12 cellular contexts compared by ENCODE assay signal in the genomic region with DNA sequence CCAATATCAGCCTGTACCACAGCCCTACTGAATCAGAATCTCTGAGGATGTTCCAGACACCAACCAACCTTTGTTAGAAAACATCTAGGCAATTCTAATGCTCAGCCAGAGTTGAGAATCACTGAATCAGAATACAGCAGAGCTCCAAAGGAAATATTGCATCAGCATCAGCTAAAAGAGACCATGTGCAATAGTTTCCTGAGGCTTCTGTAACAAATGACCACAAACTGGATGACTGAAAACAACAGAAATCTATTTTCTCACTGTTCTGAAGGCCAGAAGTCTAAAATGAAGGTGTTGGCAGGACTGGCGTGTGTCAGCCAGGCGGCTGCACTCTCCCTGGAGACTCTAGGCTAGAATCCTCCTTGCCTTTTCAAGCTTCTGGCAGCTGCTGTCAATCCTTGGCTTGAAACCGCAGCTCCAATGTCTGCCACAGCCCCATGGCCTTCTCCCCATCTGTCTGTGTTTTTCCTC. TPM values are rescaled to one million over a fixed set of nuclear protein-coding genes. Genes with fewer than 3 reads are reported as not detected.
DNase-seq lines count a peak whose midpoint lies in the region; ATAC-seq, FAIRE-seq and TF ChIP-seq lines count a peak whose summit lies in the region.
"Had no signal": no experiment of that assay in that cellular context is flagged by ENCODE, and none has a peak within 500 bp of the region (broad histone marks: within the 10 kb centered on the region; RNA-seq: fewer than 3 reads in every experiment).

No MANE protein-coding gene starts in this region.

- H3K36me3 Mint-ChIP-seq in activated CD4-positive, alpha-beta T cell treated with anti-CD3 and anti-CD28 coated beads for 36 hours (ENCODE audit: low read depth): no peaks in the 10 kb centered on the region
- H3K36me3 Mint-ChIP-seq: stimulated activated memory B cell treated with anti-CD40 and anti-IgM and Interleukin-4, amounts not matched to agents 10 μg/mL and 1 μg/mL and 100 μg/mL, for 72 hours had no signal

- ATAC-seq in activated CD4-positive, alpha-beta T cell treated with anti-CD3 and anti-CD28 coated beads for 36 hours: peak; percentile 82
- no peak for ATAC-seq in GM21526 (IDR thresholded peaks at IDR 0.05; ENCODE audit: low FRiP score, unreplicated experiment)
- ATAC-seq: stimulated activated memory B cell treated with anti-CD40 and anti-IgM and Interleukin-4, amounts not matched to agents 10 μg/mL and 1 μg/mL and 100 μg/mL, for 72 hours had no signal

- no peaks in the 10 kb centered on the region for H3K9me3 Mint-ChIP-seq in activated CD4-positive, alpha-beta T cell treated with anti-CD3 and anti-CD28 coated beads for 36 hours (ENCODE audit: low read depth)
- H3K9me3 Mint-ChIP-seq: stimulated activated memory B cell treated with anti-CD40 and anti-IgM and Interleukin-4, amounts not matched to agents 10 μg/mL and 1 μg/mL and 100 μg/mL, for 72 hours had no signal

- POLR2A ChIA-PET in activated CD4-positive, alpha-beta T cell treated with anti-CD3 and anti-CD28 coated beads for 36 hours (lab: Charles Lee): no interaction called here

- peaks cover 2% of the 10 kb centered on the region for H3K4me1 Mint-ChIP-seq in activated CD4-positive, alpha-beta T cell treated with anti-CD3 and anti-CD28 coated beads for 36 hours
- H3K4me1 Mint-ChIP-seq: stimulated activated memory B cell treated with anti-CD40 and anti-IgM and Interleukin-4, amounts not matched to agents 10 μg/mL and 1 μg/mL and 100 μg/mL, for 72 hours had no signal

- FAIRE-seq in GM12892 (lab: Jason Lieb, UNC): no peak
- FAIRE-seq: A204.1 had no signal

- intact Hi-C loops in activated CD4-positive, alpha-beta T cell treated with anti-CD3 and anti-CD28 coated beads for 36 hours (cut with DNase I, micrococcal nuclease): no loop called here

- CTCF ChIA-PET in activated CD4-positive, alpha-beta T cell treated with anti-CD3 and anti-CD28 coated beads for 36 hours (lab: Charles Lee): interaction anchor here (0.6 to 1.4 kb wide), 2 partner anchors 10 to 17 kb away, joined by 3 to 5 read pairs; no protein-coding TSS in a partner anchor

- no peak for TF ChIP-seq POLR2A in GM12892 (IDR thresholded peaks at IDR 0.05; ENCODE audit: low read depth, low read length)

- no peak overlapping the region for H3K27ac Mint-ChIP-seq in activated CD4-positive, alpha-beta T cell treated with anti-CD3 and anti-CD28 coated beads for 36 hours
- H3K27ac Mint-ChIP-seq: stimulated activated memory B cell treated with anti-CD40 and anti-IgM and Interleukin-4, amounts not matched to agents 10 μg/mL and 1 μg/mL and 100 μg/mL, for 72 hours had no signal

- H3K27me3 Mint-ChIP-seq in activated CD4-positive, alpha-beta T cell treated with anti-CD3 and anti-CD28 coated beads for 36 hours: peaks cover 3% of the 10 kb centered on the region

- peak; percentile 10 for DNase-seq in activated CD4-positive, alpha-beta T cell treated with anti-CD3 and anti-CD28 coated beads for 36 hours
- DNase-seq in activated CD4-positive, alpha-beta T cell treated with anti-CD3 and anti-CD28 coated beads, Interleukin-2, amount 50 U/mL, for 48 hours: no peak
- DNase-seq in NOMO-1 treated with DMSO at 0.1 percent for 48 hours (lab: John Stamatoyannopoulos, UW; ENCODE audit: unreplicated experiment): peak; percentile 79
- DNase-seq in fibroblast of gingiva (ENCODE audit: low read depth): peak; percentile 53
- DNase-seq in skeletal muscle cell (ENCODE audit: low read depth): peak; percentile 91
- no peak for DNase-seq in NCI-H1417 treated with DMSO at 0.1 percent for 48 hours (lab: John Stamatoyannopoulos, UW)
- no peak for DNase-seq in GM12892 (ENCODE audit: insufficient read length)
- DNase-seq: NCI-H2029, right lobe of liver had no signal

- no peak overlapping the region for H3K4me3 ChIP-seq in skeletal muscle cell (ENCODE audit: low read depth, low read length)
- H3K4me3 ChIP-seq: right lobe of liver had no signal

- H3K4me3 Mint-ChIP-seq in activated CD4-positive, alpha-beta T cell treated with anti-CD3 and anti-CD28 coated beads for 36 hours: no peak overlapping the region
- H3K4me3 Mint-ChIP-seq: stimulated activated memory B cell treated with anti-CD40 and anti-IgM and Interleukin-4, amounts not matched to agents 10 μg/mL and 1 μg/mL and 100 μg/mL, for 72 hours had no signal

RNA-seq across cellular contexts. Expression of a gene that starts 1.2 kb away (rescaled TPM):
- under 1 TPM; 0.12 to 0.14 TPM for total RNA-seq in activated CD4-positive, alpha-beta T cell treated with anti-CD3 and anti-CD28 coated beads for 36 hours
- 0.15 TPM for polyA plus RNA-seq in GM12892 (2012; ENCODE audit: missing spikeins)

Comparison
In these comparisons a context has a peak if more than half of its experiments do, and no peak if none do; other contexts are left out.
1. DNase-seq: peak in activated CD4-positive, alpha-beta T cell treated with anti-CD3 and anti-CD28 coated beads for 36 hours (single experiment), NOMO-1 treated with DMSO at 0.1 percent for 48 hours (single experiment), fibroblast of gingiva (single experiment) and skeletal muscle cell (single experiment); none in activated CD4-positive, alpha-beta T cell treated with anti-CD3 and anti-CD28 coated beads, Interleukin-2, amount 50 U/mL, for 48 hours (0 of 2), NCI-H1417 treated with DMSO at 0.1 percent for 48 hours (single experiment) and GM12892 (single experiment).